Comparison of ENCODE assay signal across 6 cellular contexts in genomic region chr5:112569596-112569995, GRCh38.
"Had no signal": no experiment of that assay in that cellular context is flagged by ENCODE, and none has a peak within 500 bp of the region (broad histone marks: within the 10 kb centered on the region; RNA-seq: fewer than 3 reads in every experiment).

No MANE protein-coding gene starts in this region.

- DNase-seq: IMR-90, KBM-7, KG1 had no signal

- FAIRE-seq: HTR-8/SVneo had no signal

- H3K4me2 ChIP-seq: KMS-11 had no signal

- H3K27ac ChIP-seq: HL-60, KMS-11 had no signal

- H3K9ac ChIP-seq: KMS-11 had no signal
